8 cellular contexts compared by ENCODE assay signal in genomic region chr6:116616757-116617093, GRCh38. TPM values are rescaled to one million over a fixed set of nuclear protein-coding genes. Genes with fewer than 3 reads are reported as not detected.
A peak's percentile ranks its signal among the peaks of the same experiment; 100 is the strongest.
DNase-seq lines count a peak whose midpoint lies in the region; ATAC-seq and TF ChIP-seq lines count a peak whose summit lies in the region.

No MANE protein-coding gene starts in this region.

- H3K9me3 Mint-ChIP-seq in stimulated activated naive B cell treated with anti-CD40 and anti-IgM and Interleukin-4, amounts not matched to agents 10 μg/mL and 1 μg/mL and 100 μg/mL, for 72 hours = peaks cover 0 to 2% of the 10 kb centered on the region in 2 donors

- CTCF ChIA-PET in BJ (lab: Yijun Ruan, JAX) = interaction anchor here (0.5 to 1.8 kb wide), 3 partner anchors 10 to 12 kb away, joined by 3 to 9 read pairs (median 3); no protein-coding TSS in a partner anchor

- DNase-seq in BJ (ENCODE audit: low read depth) (no peak), NCI-H146 treated with DMSO at 0.1 percent for 48 hours (lab: John Stamatoyannopoulos, UW; ENCODE audit: unreplicated experiment) (peak; percentile 28), astrocyte of the spinal cord (ENCODE audit: low read depth, low spot score) (no peak), islet precursor cell (peak; percentile 63), NCI-H1092 treated with DMSO at 0.1 percent for 48 hours (lab: John Stamatoyannopoulos, UW) (no peak), NAMALWA (ENCODE audit: low spot score) (no peak)
- DNase-seq in stimulated activated naive B cell treated with anti-CD40 and anti-IgM and Interleukin-4, amounts not matched to agents 10 μg/mL and 1 μg/mL and 100 μg/mL, for 72 hours = no peak

- H3K4me3 Mint-ChIP-seq in stimulated activated naive B cell treated with anti-CD40 and anti-IgM and Interleukin-4, amounts not matched to agents 10 μg/mL and 1 μg/mL and 100 μg/mL, for 72 hours = peak overlapping the region; percentile 88 to 99

- peaks cover 8 to 15% of the 10 kb centered on the region in 2 donors for H3K4me1 Mint-ChIP-seq in stimulated activated naive B cell treated with anti-CD40 and anti-IgM and Interleukin-4, amounts not matched to agents 10 μg/mL and 1 μg/mL and 100 μg/mL, for 72 hours

- H3K27me3 ChIP-seq in BJ (ENCODE audit: control insufficient read depth, insufficient read depth, low read length) = no peaks in the 10 kb centered on the region

- H3K36me3 Mint-ChIP-seq in stimulated activated naive B cell treated with anti-CD40 and anti-IgM and Interleukin-4, amounts not matched to agents 10 μg/mL and 1 μg/mL and 100 μg/mL, for 72 hours = peaks cover 0 to 2% of the 10 kb centered on the region in 2 donors

- in situ Hi-C loops in astrocyte of the spinal cord (cut with HindIII; ENCODE audit: low sequenced_read_pairs) = no loop called here

- TF ChIP-seq CTCF in BJ (IDR thresholded peaks at IDR 0.05; ENCODE audit: insufficient read depth, low read depth, low read length) (no peak), astrocyte of the spinal cord (IDR thresholded peaks at IDR 0.05; ENCODE audit: low read depth, low read length) (no peak)

- no peaks in the 10 kb centered on the region for H3K36me3 ChIP-seq in BJ (ENCODE audit: control insufficient read depth, insufficient read depth, low read length)

- peaks cover 6 to 18% of the 10 kb centered on the region in 2 donors for H3K27me3 Mint-ChIP-seq in stimulated activated naive B cell treated with anti-CD40 and anti-IgM and Interleukin-4, amounts not matched to agents 10 μg/mL and 1 μg/mL and 100 μg/mL, for 72 hours

- peak overlapping the region; percentile 20 for H3K27ac Mint-ChIP-seq in stimulated activated naive B cell treated with anti-CD40 and anti-IgM and Interleukin-4, amounts not matched to agents 10 μg/mL and 1 μg/mL and 100 μg/mL, for 72 hours

- ATAC-seq in GM21423 (IDR thresholded peaks at IDR 0.05; ENCODE audit: unreplicated experiment) = peak; percentile 31
- peak; percentile 44 to 45 for ATAC-seq in stimulated activated naive B cell treated with anti-CD40 and anti-IgM and Interleukin-4, amounts not matched to agents 10 μg/mL and 1 μg/mL and 100 μg/mL, for 72 hours (replicated peaks)

- POLR2A ChIA-PET in BJ (lab: Charles Lee) = interaction anchor here (0.6 kb wide), 1 partner anchor 130 kb away, joined by 3 read pairs; no protein-coding TSS in a partner anchor

- H3K4me3 ChIP-seq in BJ (ENCODE audit: low read depth, low read length) (peak overlapping the region; percentile 80), astrocyte of the spinal cord (ENCODE audit: low read depth, low read length) (peak overlapping the region; percentile 75)

RNA-seq across cellular contexts. Expression of gene RSPH4A, which starts 0.4 kb away (rescaled TPM):
- polyA plus RNA-seq in BJ (2011; rRNA removed) = 0.09 and 0.13 TPM in 2 replicates
- polyA minus RNA-seq in BJ (2011; rRNA and poly(A)+ RNA removed) = 0.26 TPM in 1 of 2 replicates, not detected in the other

RNA-seq across cellular contexts. Expression of gene RWDD1, which starts 45.4 kb away (rescaled TPM):
- polyA plus RNA-seq in BJ (2011; rRNA removed) = 22.5 and 44.3 TPM in 2 replicates
- 6.1 and 9.6 TPM in 2 replicates for polyA minus RNA-seq in BJ (2011; rRNA and poly(A)+ RNA removed)

RNA-seq across cellular contexts. Expression of gene ZUP1, which starts 51.8 kb away (rescaled TPM):
- 4.4 and 6.3 TPM in 2 replicates for polyA plus RNA-seq in BJ (2011; rRNA removed)
- polyA minus RNA-seq in BJ (2011; rRNA and poly(A)+ RNA removed) = 5.3 and 5.5 TPM in 2 replicates

Comparison
In these comparisons a context has a peak if more than half of its experiments do, and no peak if none do; other contexts are left out.
1. DNase-seq: peak in NCI-H146 treated with DMSO at 0.1 percent for 48 hours (single experiment) and islet precursor cell (single experiment); none in BJ (single experiment), astrocyte of the spinal cord (single experiment), stimulated activated naive B cell treated with anti-CD40 and anti-IgM and Interleukin-4, amounts not matched to agents 10 μg/mL and 1 μg/mL and 100 μg/mL, for 72 hours (single experiment), NCI-H1092 treated with DMSO at 0.1 percent for 48 hours (single experiment) and NAMALWA (single experiment).